10 cellular contexts compared by ENCODE assay signal in the genomic region with DNA sequence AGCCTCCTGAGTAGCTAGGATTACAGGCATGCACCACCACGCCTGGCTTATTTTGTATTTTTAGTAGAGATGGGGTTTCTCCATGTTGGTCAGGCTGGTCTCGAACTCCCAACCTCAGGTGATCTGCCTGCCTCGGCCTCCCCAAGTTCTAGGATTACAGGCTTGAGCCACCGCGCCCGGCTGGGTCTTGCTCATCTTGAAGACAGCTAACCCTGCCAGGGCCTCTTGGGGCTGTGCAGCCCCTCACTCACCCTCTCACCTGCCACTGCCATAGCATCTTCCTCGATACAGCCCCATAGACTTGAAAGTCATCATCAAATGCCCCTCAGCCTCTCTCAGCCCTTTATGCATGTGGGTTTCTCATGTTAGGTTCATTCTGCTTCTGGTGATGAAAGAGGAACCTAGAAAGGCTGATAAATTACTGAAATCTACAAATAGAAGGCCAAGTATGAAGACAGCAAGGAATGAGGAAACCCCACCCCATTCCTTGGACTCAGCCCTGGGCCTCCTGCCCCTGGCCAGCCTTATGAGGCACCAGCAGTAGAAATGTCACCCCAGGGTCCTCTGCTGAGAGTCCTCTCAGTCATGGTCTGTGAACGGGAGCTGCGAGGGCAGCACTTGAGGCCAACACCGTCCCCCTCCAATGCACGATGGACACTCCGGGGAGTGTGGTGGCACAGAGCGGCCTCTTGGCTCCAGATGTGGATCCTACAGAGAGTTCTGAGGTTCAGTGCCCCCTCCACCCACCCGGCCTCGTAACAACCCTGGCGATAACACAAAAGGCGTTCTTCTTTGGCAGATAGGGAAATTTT. TPM values are rescaled to one million over a fixed set of nuclear protein-coding genes. Genes with fewer than 3 reads are reported as not detected.
A peak's percentile ranks its signal among the peaks of the same experiment; 100 is the strongest.
DNase-seq lines count a peak whose midpoint lies in the region; ATAC-seq, FAIRE-seq and TF ChIP-seq lines count a peak whose summit lies in the region.
"Had no signal": no experiment of that assay in that cellular context is flagged by ENCODE, and none has a peak within 500 bp of the region (broad histone marks: within the 10 kb centered on the region; RNA-seq: fewer than 3 reads in every experiment).

No MANE protein-coding gene starts in this region.

- no peak overlapping the region for H4K8ac ChIP-seq in mesenchymal stem cell (ENCODE audit: low read length)

- no peak for TF ChIP-seq CTCF in activated CD8-positive, alpha-beta T cell treated with anti-CD3 and anti-CD28 coated beads for 36 hours (IDR thresholded peaks at IDR 0.05)
- TF ChIP-seq CTCF in GM12878 (IDR thresholded peaks at IDR 0.05 in 2 of 3, conservative IDR thresholded peaks at IDR 0.05 in 1 of 3; ENCODE audit: control insufficient read depth in 2 of 3, extremely low read depth in 1 of 3, insufficient read depth in 1 of 3, low read depth in 3 of 3, low read length in 3 of 3) (no peak), tibial nerve (IDR thresholded peaks at IDR 0.05) (no peak), smooth muscle cell (IDR thresholded peaks at IDR 0.05; ENCODE audit: borderline replicate concordance, insufficient read depth, poor library complexity, severe bottlenecking) (no peak)

- H3K36me3 Mint-ChIP-seq in activated CD8-positive, alpha-beta T cell treated with anti-CD3 and anti-CD28 coated beads for 36 hours (ENCODE audit: low read depth) = no peaks in the 10 kb centered on the region
- no peaks in the 10 kb centered on the region for H3K36me3 Mint-ChIP-seq in activated CD8-positive, alpha-beta T cell treated with anti-CD3 and anti-CD28 coated beads, Interleukin-2, amount 10 ng/mL, durations not matched to agents 7 days and 5 days (ENCODE audit: low read depth)

- H4K20me1 ChIP-seq in GM12878 (ENCODE audit: control insufficient read depth, insufficient read depth) (no peaks in the 10 kb centered on the region), smooth muscle cell (ENCODE audit: low read depth) (no peaks in the 10 kb centered on the region)

- H2AK5ac ChIP-seq in mesenchymal stem cell (ENCODE audit: low read length, severe bottlenecking) = peak overlapping the region; percentile 93

- in situ Hi-C loops in GM12878 (cut with MboI) = no loop called here

- no peak overlapping the region for H3K9ac ChIP-seq in GM12878 (ENCODE audit: control insufficient read depth, insufficient read depth, low read length)
- H3K9ac ChIP-seq in mesenchymal stem cell (ENCODE audit: low read length) = peak overlapping the region; percentile 97
- no peak overlapping the region for H3K9ac ChIP-seq in smooth muscle cell (ENCODE audit: low read depth)

- SMC1A ChIA-PET in GM12878 (lab: Charles Lee; ENCODE audit: uncharacterized antibody, unreplicated experiment) = interaction anchor here (0.5 to 2.1 kb wide), 6 partner anchors 8 to 233 kb away, joined by 3 to 8 read pairs (median 4); no protein-coding TSS in a partner anchor

- 55% methylated on average over 17 of the region's 17 CpGs for whole genome bisulfite sequencing in GM12878 (ENCODE audit: insufficient coverage, insufficient replicate concordance, low lambda C conversion rate, missing lambda C conversion rate)
- 97% methylated on average over 15 of the region's 17 CpGs for WGBS in mesenchymal stem cell
- WGBS in tibial nerve, 2 donors = 33 to 55% methylated on average over 13 to 17 of the region's 17 CpGs
- 95% methylated on average over 17 of the region's 17 CpGs for WGBS in smooth muscle cell (ENCODE audit: low lambda C conversion rate)

- H3K9me3 ChIP-seq in GM12878 (replicated peaks; ENCODE audit: control insufficient read depth, insufficient read depth, low read length) (no peaks in the 10 kb centered on the region), mesenchymal stem cell (ENCODE audit: control insufficient read depth, low read length) (no peaks in the 10 kb centered on the region), tibial nerve (no peaks in the 10 kb centered on the region), smooth muscle cell (replicated peaks; ENCODE audit: low read depth) (no peaks in the 10 kb centered on the region)

- H3K4ac ChIP-seq in mesenchymal stem cell (ENCODE audit: low read depth in 1 of 2, low read length in 2 of 2) = no peak overlapping the region

- H2BK120ac ChIP-seq in mesenchymal stem cell (ENCODE audit: low read depth, low read length) = no peak overlapping the region

- DNase-seq in activated CD8-positive, alpha-beta T cell treated with anti-CD3 and anti-CD28 coated beads for 36 hours = no peak
- DNase-seq in activated CD8-positive, alpha-beta T cell treated with anti-CD3 and anti-CD28 coated beads, Interleukin-2, amount 10 ng/mL, durations not matched to agents 7 days and 5 days = no peak
- no peak for DNase-seq in GM12878 (ENCODE audit: low read depth, low spot score)
- DNase-seq in mesenchymal stem cell = no peak
- peak; percentile 35 to 57 for DNase-seq in tibial nerve (ENCODE audit: low spot score in 2 of 2)
- no peak for DNase-seq in smooth muscle cell (lab: John Stamatoyannopoulos, UW; ENCODE audit: unreplicated experiment)
- DNase-seq in midbrain (lab: John Stamatoyannopoulos, UW) = no peak
- DNase-seq: activated gamma-delta T cell treated with Interleukin-2 at 50 U/mL for 16 hours had no signal

- H2AFZ ChIP-seq in GM12878 (ENCODE audit: control insufficient read depth, low read depth, low read length) = peak overlapping the region; percentile 10; the same call in 1 of the 2 replicates
- no peak overlapping the region for H2AFZ ChIP-seq in mesenchymal stem cell (ENCODE audit: low read depth, low read length)
- no peak overlapping the region for H2AFZ ChIP-seq in smooth muscle cell (ENCODE audit: low read depth)

- no peaks in the 10 kb centered on the region for H3F3A ChIP-seq in smooth muscle cell (ENCODE audit: low read depth)

- no peak for ATAC-seq in activated CD8-positive, alpha-beta T cell treated with anti-CD3 and anti-CD28 coated beads for 36 hours
- no peak for ATAC-seq in activated CD8-positive, alpha-beta T cell treated with anti-CD3 and anti-CD28 coated beads, Interleukin-2, amount 10 ng/mL, durations not matched to agents 7 days and 5 days
- ATAC-seq in GM12878 = peak; percentile 46
- ATAC-seq in HG03432 (IDR thresholded peaks at IDR 0.05; ENCODE audit: unreplicated experiment) = no peak

- no peak overlapping the region for H2BK15ac ChIP-seq in mesenchymal stem cell (ENCODE audit: low read depth, poor library complexity, severe bottlenecking)

- peaks cover 17% of the 10 kb centered on the region for H3K27me3 Mint-ChIP-seq in activated CD8-positive, alpha-beta T cell treated with anti-CD3 and anti-CD28 coated beads for 36 hours
- peaks cover 30% of the 10 kb centered on the region for H3K27me3 Mint-ChIP-seq in activated CD8-positive, alpha-beta T cell treated with anti-CD3 and anti-CD28 coated beads, Interleukin-2, amount 10 ng/mL, durations not matched to agents 7 days and 5 days (ENCODE audit: low read depth)

- no peak overlapping the region for H3K18ac ChIP-seq in mesenchymal stem cell (ENCODE audit: low read depth in 1 of 2, low read length in 2 of 2)

- H2BK12ac ChIP-seq in mesenchymal stem cell (ENCODE audit: low read length in 2 of 2) = peak overlapping the region in 1 of 2 experiments; percentile 10

- H3K4me2 ChIP-seq in GM12878 (ENCODE audit: control insufficient read depth, insufficient read depth) (no peak overlapping the region), mesenchymal stem cell (ENCODE audit: low read length, poor library complexity, severe bottlenecking) (no peak overlapping the region), smooth muscle cell (no peak overlapping the region)

- POLR2A ChIA-PET in activated CD8-positive, alpha-beta T cell treated with anti-CD3 and anti-CD28 coated beads for 36 hours (lab: Charles Lee) = no interaction called here
- POLR2A ChIA-PET in activated CD8-positive, alpha-beta T cell treated with anti-CD3 and anti-CD28 coated beads, Interleukin-2, amount 10 ng/mL, durations not matched to agents 7 days and 5 days (lab: Charles Lee) = no interaction called here
- POLR2A ChIA-PET in GM12878 (lab: Charles Lee) = interaction anchor here (0.6 to 1.4 kb wide), 5 partner anchors 15 to 122 kb away, joined by 3 to 6 read pairs (median 4); no protein-coding TSS in a partner anchor

- H3K4me3 ChIP-seq in GM12878 (no peak overlapping the region), mesenchymal stem cell (ENCODE audit: insufficient read depth in 1 of 2, low read depth in 1 of 2, low read length in 2 of 2) (peak overlapping the region in 1 of 2 experiments; percentile 75), tibial nerve (peak overlapping the region; percentile 17 to 42 (median 31)), smooth muscle cell (no peak overlapping the region)
- H3K4me3 ChIP-seq: lung had no signal

- BruUV-seq in GM12878 (replicated peaks; lab: Mats Ljungman, UMichigan) = no TSS peak

- H3K4me1 ChIP-seq in GM12878 (ENCODE audit: control insufficient read depth, insufficient read depth, low read length) (no peaks in the 10 kb centered on the region), mesenchymal stem cell (ENCODE audit: control insufficient read depth, insufficient read depth, low read depth, low read length) (peaks cover 15% of the 10 kb centered on the region), tibial nerve (peaks cover 0 to 71% (median 52%) of the 10 kb centered on the region in 4 donors), smooth muscle cell (ENCODE audit: low read depth) (no peaks in the 10 kb centered on the region)

- no peak overlapping the region for H4K91ac ChIP-seq in mesenchymal stem cell (ENCODE audit: low read length)

- no peak for TF ChIP-seq POLR2A in GM12878 (IDR thresholded peaks at IDR 0.05; ENCODE audit: low read depth, low read length)
- TF ChIP-seq POLR2A in tibial nerve (IDR thresholded peaks at IDR 0.05) = no peak

- CTCF ChIA-PET in activated CD8-positive, alpha-beta T cell treated with anti-CD3 and anti-CD28 coated beads for 36 hours (lab: Charles Lee) = interaction anchor here (0.7 to 1.6 kb wide), 5 partner anchors 17 to 289 kb away, joined by 3 to 17 read pairs (median 3); no protein-coding TSS in a partner anchor
- CTCF ChIA-PET in activated CD8-positive, alpha-beta T cell treated with anti-CD3 and anti-CD28 coated beads, Interleukin-2, amount 10 ng/mL, durations not matched to agents 7 days and 5 days (lab: Charles Lee) = interaction anchor here (0.8 to 2.9 kb wide), 8 partner anchors 15 to 251 kb away, joined by 3 to 15 read pairs (median 4); no protein-coding TSS in a partner anchor
- CTCF ChIA-PET in GM12878 (lab: Yijun Ruan, JAX) = interaction anchor here (0.6 to 2.5 kb wide), 8 partner anchors 16 to 133 kb away, joined by 3 to 17 read pairs (median 3); no protein-coding TSS in a partner anchor

- intact Hi-C loops in activated CD8-positive, alpha-beta T cell treated with anti-CD3 and anti-CD28 coated beads for 36 hours (cut with micrococcal nuclease) = no loop called here
- intact Hi-C loops in GM12878 (cut with micrococcal nuclease; ENCODE audit: unreplicated experiment) = loop anchor here (5.0 kb wide), 1 partner anchor 99 kb away; no protein-coding TSS in a partner anchor

- H3K23ac ChIP-seq in mesenchymal stem cell (ENCODE audit: low read length in 2 of 2) = no peak overlapping the region

- peak overlapping the region; percentile 88 for H2BK5ac ChIP-seq in mesenchymal stem cell (ENCODE audit: low read depth, low read length, poor library complexity, severe bottlenecking)

- no peaks in the 10 kb centered on the region for H3K9me3 Mint-ChIP-seq in activated CD8-positive, alpha-beta T cell treated with anti-CD3 and anti-CD28 coated beads for 36 hours
- no peaks in the 10 kb centered on the region for H3K9me3 Mint-ChIP-seq in activated CD8-positive, alpha-beta T cell treated with anti-CD3 and anti-CD28 coated beads, Interleukin-2, amount 10 ng/mL, durations not matched to agents 7 days and 5 days (ENCODE audit: insufficient read depth)

- peak overlapping the region; percentile 63 for H3K4me3 Mint-ChIP-seq in activated CD8-positive, alpha-beta T cell treated with anti-CD3 and anti-CD28 coated beads for 36 hours
- H3K4me3 Mint-ChIP-seq in activated CD8-positive, alpha-beta T cell treated with anti-CD3 and anti-CD28 coated beads, Interleukin-2, amount 10 ng/mL, durations not matched to agents 7 days and 5 days = no peak overlapping the region

- TF ChIP-seq EP300 in GM12878 (IDR thresholded peaks at IDR 0.05; ENCODE audit: borderline replicate concordance in 1 of 2, control insufficient read depth in 1 of 2, low read depth in 2 of 2, low read length in 2 of 2) (no peak), tibial nerve (IDR thresholded peaks at IDR 0.05) (peak in 1 of 2 donors; percentile 53)

- FAIRE-seq in GM12878 (lab: Jason Lieb, UNC) = no peak

- H3K27me3 ChIP-seq in GM12878 (replicated peaks in 1 of 2; ENCODE audit: control insufficient read depth in 2 of 2, insufficient read depth in 2 of 2, low read length in 1 of 2) (peaks cover 0 to 3% of the 10 kb centered on the region in 2 experiments; a peak in 1 of 4 replicates), mesenchymal stem cell (ENCODE audit: control insufficient read depth in 1 of 2, insufficient read depth in 1 of 2, low read length in 2 of 2) (no peaks in the 10 kb centered on the region), tibial nerve (no peaks in the 10 kb centered on the region), smooth muscle cell (ENCODE audit: low read depth) (no peaks in the 10 kb centered on the region)

- H3K27ac ChIP-seq in GM12878 (ENCODE audit: control insufficient read depth, insufficient read depth) (no peak overlapping the region), mesenchymal stem cell (ENCODE audit: low read length, poor library complexity, severe bottlenecking) (peak overlapping the region; percentile 78), tibial nerve (peak overlapping the region; percentile 79 to 98 (median 90)), smooth muscle cell (ENCODE audit: low read depth) (no peak overlapping the region)

- TF ChIP-seq RAD21 in GM12878 (IDR thresholded peaks at IDR 0.05; ENCODE audit: insufficient read depth, low read depth, low read length) = no peak

- H3K79me2 ChIP-seq in GM12878 (ENCODE audit: control insufficient read depth, insufficient read depth, low read length) (no peaks in the 10 kb centered on the region), smooth muscle cell (ENCODE audit: low read depth) (no peaks in the 10 kb centered on the region)

- RAD21 ChIA-PET in GM12878 (lab: Charles Lee; ENCODE audit: unreplicated experiment) = interaction anchor here (0.8 to 2.1 kb wide), 4 partner anchors 19 to 115 kb away, joined by 3 to 7 read pairs (median 6); no protein-coding TSS in a partner anchor

- peak overlapping the region in 1 of 2 experiments; percentile 35 for H3K14ac ChIP-seq in mesenchymal stem cell (ENCODE audit: low read length in 2 of 2)

- no peak overlapping the region for H3K27ac Mint-ChIP-seq in activated CD8-positive, alpha-beta T cell treated with anti-CD3 and anti-CD28 coated beads for 36 hours
- no peak overlapping the region for H3K27ac Mint-ChIP-seq in activated CD8-positive, alpha-beta T cell treated with anti-CD3 and anti-CD28 coated beads, Interleukin-2, amount 10 ng/mL, durations not matched to agents 7 days and 5 days

- H3K36me3 ChIP-seq in GM12878 (ENCODE audit: control insufficient read depth in 2 of 2, insufficient read depth in 2 of 2, low read length in 1 of 2) (no peaks in the 10 kb centered on the region), mesenchymal stem cell (ENCODE audit: control insufficient read depth in 1 of 2, insufficient read depth in 2 of 2, low read depth in 1 of 2, low read length in 2 of 2) (no peaks in the 10 kb centered on the region), tibial nerve (no peaks in the 10 kb centered on the region), smooth muscle cell (ENCODE audit: low read depth) (no peaks in the 10 kb centered on the region)

- H3K79me1 ChIP-seq in mesenchymal stem cell (replicated peaks; ENCODE audit: low read length, poor library complexity, severe bottlenecking) = no peaks in the 10 kb centered on the region

- peaks cover 9% of the 10 kb centered on the region for H3K4me1 Mint-ChIP-seq in activated CD8-positive, alpha-beta T cell treated with anti-CD3 and anti-CD28 coated beads for 36 hours (ENCODE audit: low read depth)
- peaks cover 3% of the 10 kb centered on the region for H3K4me1 Mint-ChIP-seq in activated CD8-positive, alpha-beta T cell treated with anti-CD3 and anti-CD28 coated beads, Interleukin-2, amount 10 ng/mL, durations not matched to agents 7 days and 5 days (ENCODE audit: low read depth)

RNA-seq across cellular contexts. Expression of gene SCGB1A1, which starts 24.8 kb away (rescaled TPM):
- not detected for total RNA-seq in activated CD8-positive, alpha-beta T cell treated with anti-CD3 and anti-CD28 coated beads for 36 hours
- total RNA-seq in activated CD8-positive, alpha-beta T cell treated with anti-CD3 and anti-CD28 coated beads, Interleukin-2, amount 10 ng/mL, durations not matched to agents 7 days and 5 days = not detected
- total RNA-seq in GM12878 (2013; cell fraction: nucleolus; rRNA removed) = not detected in 2 replicates
- total RNA-seq in GM12878 (2014; rRNA removed) = not detected in 2 replicates
- total RNA-seq in GM12878 (2014; rRNA removed; fragmentation: Illumina TruSeq; extraction: Trizol) = not detected in 2 replicates
- 0.72 TPM in 1 of 2 replicates, not detected in the other for total RNA-seq in GM12878 (2021)
- polyA plus RNA-seq in GM12878 (2011; ENCODE audit: low read depth) = not detected
- polyA plus RNA-seq in GM12878 (2011; rRNA removed) = not detected in 2 replicates
- polyA plus RNA-seq in GM12878 (2011; cell fraction: cytosol; rRNA removed) = not detected in 2 replicates
- polyA plus RNA-seq in GM12878 (2011; cell fraction: nucleus; rRNA removed) = not detected in 2 replicates
- polyA plus RNA-seq in GM12878 (2012) = not detected in 2 replicates
- not detected in 2 replicates for polyA plus RNA-seq in GM12878 (2014; fragmentation: Illumina TruSeq; extraction: Trizol)
- polyA plus RNA-seq in GM12878 (2014; fragmentation: Nextera tagmentation; extraction: Ambion mirVana) = not detected
- not detected in 2 replicates for polyA plus RNA-seq in GM12878 (2014; rRNA removed)
- not detected for polyA plus RNA-seq in GM12878 (2016; fragmentation: Nextera tagmentation; extraction: Ambion mirVana)
- not detected in 2 replicates for polyA minus RNA-seq in GM12878 (2011; rRNA and poly(A)+ RNA removed)
- polyA minus RNA-seq in GM12878 (2011; cell fraction: cytosol; rRNA and poly(A)+ RNA removed) = not detected in 2 replicates
- not detected in 2 replicates for polyA minus RNA-seq in GM12878 (2011; cell fraction: nucleus; rRNA and poly(A)+ RNA removed)
- not detected for polyA plus RNA-seq in mesenchymal stem cell (2013, experiment 1 of 2)
- polyA plus RNA-seq in mesenchymal stem cell (2013, experiment 2 of 2) = not detected
- total RNA-seq in tibial nerve = not detected
- not detected in 2 replicates for total RNA-seq in smooth muscle cell
- polyA plus RNA-seq in smooth muscle cell = not detected in 2 replicates

Comparison
In these comparisons a context has a peak if more than half of its experiments do, and no peak if none do; other contexts are left out.
1. DNase-seq: peak in tibial nerve (2 of 2); none in activated CD8-positive, alpha-beta T cell treated with anti-CD3 and anti-CD28 coated beads for 36 hours (single experiment), activated CD8-positive, alpha-beta T cell treated with anti-CD3 and anti-CD28 coated beads, Interleukin-2, amount 10 ng/mL, durations not matched to agents 7 days and 5 days (single experiment), GM12878 (single experiment), mesenchymal stem cell (single experiment), smooth muscle cell (single experiment) and midbrain (single experiment).
2. H3K27ac ChIP-seq: peak in mesenchymal stem cell (single experiment) and tibial nerve (4 of 4); none in GM12878 (single experiment) and smooth muscle cell (single experiment).
3. H3K4me3 ChIP-seq: peak in tibial nerve (4 of 4); none in GM12878 (single experiment) and smooth muscle cell (single experiment).